Comparison of ENCODE assay signal across 1 cellular context in genomic region chr2:216222650-216223352, GRCh38.
TF ChIP-seq lines count a peak whose summit lies in the region.

No MANE protein-coding gene starts in this region.

TF ChIP-seq in GM12878, 131 proteins besides CTCF, POLR2A, EP300 and RAD21 (continued from another document):
- TF ChIP-seq NR2F1 (conservative IDR thresholded peaks at IDR 0.05) (peak; percentile 43; the same call in 1 of the 2 replicates), RELA (IDR thresholded peaks at IDR 0.05; ENCODE audit: borderline replicate concordance, partially characterized antibody) (peak; percentile 96), ATF7 (IDR thresholded peaks at IDR 0.05; ENCODE audit: low read depth) (peak; percentile 49), IKZF2 (IDR thresholded peaks at IDR 0.05) (peak; percentile 85 to 88; a peak in 3 of 4 replicates), NBN (IDR thresholded peaks at IDR 0.05) (no peak), REST (IDR thresholded peaks at IDR 0.05; ENCODE audit: low read depth, low read length) (no peak), DPF2 (IDR thresholded peaks at IDR 0.05) (peak; percentile 73), LARP7 (IDR thresholded peaks at IDR 0.05) (no peak), ASH2L (IDR thresholded peaks at IDR 0.05; ENCODE audit: borderline replicate concordance, low read depth) (peak; percentile 32; the same call in 1 of the 2 replicates), NFIC (IDR thresholded peaks at IDR 0.05; ENCODE audit: low read depth, low read length) (peak; percentile 88), NKRF (conservative IDR thresholded peaks at IDR 0.05) (no peak), IKZF1 (conservative IDR thresholded peaks at IDR 0.05) (peak; percentile 91), CREM (IDR thresholded peaks at IDR 0.05; ENCODE audit: low read depth) (peak; percentile 72), RELB (IDR thresholded peaks at IDR 0.05; ENCODE audit: low read depth) (peak; percentile 79), GATAD2B (conservative IDR thresholded peaks at IDR 0.05; ENCODE audit: low read depth) (peak; percentile 57; the same call in 1 of the 2 replicates), NR2C2 (IDR thresholded peaks at IDR 0.05; ENCODE audit: borderline replicate concordance, control insufficient read depth, insufficient read length, low read depth) (no peak), MEF2B (IDR thresholded peaks at IDR 0.05; ENCODE audit: partially characterized antibody, poor library complexity, severe bottlenecking) (peak; percentile 47), BCL3 (IDR thresholded peaks at IDR 0.05; ENCODE audit: borderline replicate concordance, insufficient read depth, low read depth, low read length, poor library complexity, severe bottlenecking) (peak; percentile 55), SMC3 (IDR thresholded peaks at IDR 0.05; ENCODE audit: borderline replicate concordance, low read length) (peak; percentile 25; the same call in 1 of the 2 replicates), BHLHE40 (IDR thresholded peaks at IDR 0.05; ENCODE audit: borderline replicate concordance in 1 of 2, low read depth in 2 of 2, low read length in 1 of 2) (no peak), ETV6 (conservative IDR thresholded peaks at IDR 0.05 in 1 of 2, IDR thresholded peaks at IDR 0.05 in 1 of 2; ENCODE audit: borderline replicate concordance in 1 of 2, low read depth in 1 of 2) (0 out of 4 replicates have a peak, but pooled peaks of 1 of the 2 experiments have one; percentile 16), ZBTB11 (CRISPR knock-in tag; IDR thresholded peaks at IDR 0.05) (no peak), GABPA (IDR thresholded peaks at IDR 0.05; ENCODE audit: low read depth) (0 out of 2 replicates have a peak, but pooled peaks have one; percentile 33), ZNF384 (IDR thresholded peaks at IDR 0.05; ENCODE audit: borderline replicate concordance, low read depth, low read length) (no peak), STAT1 (conservative IDR thresholded peaks at IDR 0.05) (no peak), TCF7 (IDR thresholded peaks at IDR 0.05; ENCODE audit: borderline replicate concordance) (peak; percentile 31; the same call in 1 of the 2 replicates), MYC (IDR thresholded peaks at IDR 0.05; ENCODE audit: insufficient read depth, insufficient read length, insufficient replicate concordance, low read length, severe bottlenecking) (no peak), MAX (IDR thresholded peaks at IDR 0.05; ENCODE audit: low read depth, low read length) (no peak), EED (IDR thresholded peaks at IDR 0.05; ENCODE audit: low read depth) (peak; percentile 93), FOXM1 (IDR thresholded peaks at IDR 0.05; ENCODE audit: low read depth, low read length) (peak; percentile 81; the same call in 1 of the 2 replicates), ZBED1 (IDR thresholded peaks at IDR 0.05; ENCODE audit: borderline replicate concordance) (no peak), CREB1 (IDR thresholded peaks at IDR 0.05; ENCODE audit: low read depth) (peak; percentile 74), RUNX3 (IDR thresholded peaks at IDR 0.05; ENCODE audit: low read length) (peak; percentile 99), TCF3 (IDR thresholded peaks at IDR 0.05; ENCODE audit: borderline replicate concordance, insufficient read depth, low read depth, low read length) (0 out of 2 replicates have a peak, but pooled peaks have one; percentile 7), MLLT1 (IDR thresholded peaks at IDR 0.05) (0 out of 2 replicates have a peak, but pooled peaks have one; percentile 29), TBL1XR1 (IDR thresholded peaks at IDR 0.05; ENCODE audit: low read depth, low read length) (peak; percentile 59; the same call in 1 of the 2 replicates), ZSCAN29 (IDR thresholded peaks at IDR 0.05) (peak; percentile 28; the same call in 1 of the 2 replicates), POU2F2 (IDR thresholded peaks at IDR 0.05; ENCODE audit: borderline replicate concordance, low read depth, low read length) (peak; percentile 36; the same call in 1 of the 3 replicates)
